In the genomic region with DNA sequence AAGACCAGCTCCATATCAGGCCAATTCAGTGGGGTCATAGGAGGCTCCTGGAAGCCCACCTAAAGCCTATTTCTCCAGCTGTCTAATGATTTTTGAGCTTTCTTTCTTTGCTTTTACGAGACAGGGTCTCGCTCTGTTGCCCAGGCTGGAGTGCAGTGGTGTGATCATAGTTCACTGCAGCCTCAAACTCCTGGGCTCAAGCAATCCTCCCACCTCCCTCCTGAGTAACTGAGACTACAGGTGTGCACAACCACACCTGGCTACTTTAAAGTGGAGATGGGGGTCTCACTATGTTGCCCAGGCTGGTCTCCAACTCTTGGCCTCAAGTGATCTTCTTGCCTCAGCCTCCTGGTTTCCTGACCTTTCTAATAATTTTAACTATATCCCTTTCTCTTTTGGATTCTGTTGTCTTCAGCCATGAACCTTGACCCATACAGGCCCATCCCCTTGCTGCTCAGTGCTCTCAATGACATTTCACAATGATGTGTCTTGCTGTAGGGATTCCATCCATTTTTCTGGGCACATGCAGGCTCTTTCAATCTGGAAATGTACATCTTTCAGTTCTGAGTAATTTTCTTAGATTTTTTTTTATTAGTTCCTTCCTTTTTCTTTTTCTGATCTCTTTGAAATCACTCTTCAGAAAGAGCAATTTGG, we compare ENCODE assay signal across 30 cellular contexts. TPM values are rescaled to one million over a fixed set of nuclear protein-coding genes. Genes with fewer than 3 reads are reported as not detected.
DNase-seq lines count a peak whose midpoint lies in the region; ATAC-seq and TF ChIP-seq lines count a peak whose summit lies in the region.
"Had no signal": no experiment of that assay in that cellular context is flagged by ENCODE, and none has a peak within 500 bp of the region (broad histone marks: within the 10 kb centered on the region; RNA-seq: fewer than 3 reads in every experiment).

No MANE protein-coding gene starts in this region.

- intact Hi-C loops in IMR-90 (cut with micrococcal nuclease) = no loop called here

- no peak overlapping the region for H3K27ac ChIP-seq in IMR-90 (ENCODE audit: insufficient read depth, low read length)
- H3K27ac ChIP-seq: foreskin keratinocyte, RWPE1, SK-N-MC, uterus had no signal

- DNase-seq in AG10803 (ENCODE audit: low read depth) = peak; percentile 77
- DNase-seq in IMR-90 = peak; percentile 50
- peak; percentile 73 for DNase-seq in fibroblast of gingiva (ENCODE audit: low read depth)
- peak; percentile 65 for DNase-seq in mesenteric fat pad (ENCODE audit: low spot score)
- DNase-seq in stimulated activated naive B cell treated with anti-CD40 and anti-IgM and Interleukin-4, amounts not matched to agents 10 μg/mL and 1 μg/mL and 100 μg/mL, for 72 hours = no peak
- no peak for DNase-seq in DMS114 treated with DMSO at 0.1 percent for 48 hours (lab: John Stamatoyannopoulos, UW; ENCODE audit: unreplicated experiment)
- no peak for DNase-seq in globus pallidus (ENCODE audit: low spot score)
- DNase-seq in NCI-H2107 (lab: John Stamatoyannopoulos, UW) = no peak
- DNase-seq: activated CD4-positive, alpha-beta T cell treated with anti-CD3 and anti-CD28 coated beads for 4 hours; activated CD8-positive, alpha-beta memory T cell treated with anti-CD3 and anti-CD28 coated beads for 24 hours; activated effector memory CD4-positive, alpha-beta T cell treated with anti-CD3 and anti-CD28 coated beads, Interleukin-2, amount 50 U/mL, for 16 hours; activated naive CD8-positive, alpha-beta T cell treated with anti-CD3 and anti-CD28 coated beads, Interleukin-2, amount 10 ng/mL, durations not matched to agents 7 days and 5 days; C1 segment of cervical spinal cord; effector CD4-positive, alpha-beta T cell; foreskin keratinocyte; heart right ventricle; left cardiac atrium; mesenchymal stem cell; NCI-H2171; NCI-H510A; stimulated activated CD4-positive, alpha-beta T cell treated with anti-CD3 and anti-CD28 coated beads, Interleukin-4, amount 100 ng/mL, for 4 hours; T-helper 2 cell; uterus had no signal

- no peak overlapping the region for H4K91ac ChIP-seq in IMR-90 (ENCODE audit: insufficient read depth, low read depth, low read length)

- H3K56ac ChIP-seq in IMR-90 (ENCODE audit: extremely low read depth, insufficient read depth, low read length) = no peak overlapping the region

- in situ Hi-C loops in IMR-90 (cut with MboI; ENCODE audit: low sequenced_read_pairs) = loop anchor here (5.0 kb wide), 1 partner anchor 353 kb away; no protein-coding TSS in a partner anchor

- H3K36me3 ChIP-seq in IMR-90 (ENCODE audit: control insufficient read depth, insufficient read depth, low read length) = no peaks in the 10 kb centered on the region
- H3K36me3 ChIP-seq: heart right ventricle, uterus had no signal

- H3K27ac Mint-ChIP-seq in stimulated activated naive B cell treated with anti-CD40 and anti-IgM and Interleukin-4, amounts not matched to agents 10 μg/mL and 1 μg/mL and 100 μg/mL, for 72 hours = no peak overlapping the region
- H3K27ac Mint-ChIP-seq: activated naive CD8-positive, alpha-beta T cell treated with anti-CD3 and anti-CD28 coated beads, Interleukin-2, amount 10 ng/mL, durations not matched to agents 7 days and 5 days; stimulated activated memory B cell treated with anti-CD40 and anti-IgM and Interleukin-4, amounts not matched to agents 10 μg/mL and 1 μg/mL and 100 μg/mL, for 72 hours had no signal

- no peak overlapping the region for H4K5ac ChIP-seq in IMR-90 (ENCODE audit: low read depth, low read length)

- no peaks in the 10 kb centered on the region; the same call in 1 of the 2 replicates for H3K9me3 ChIP-seq in IMR-90 (ENCODE audit: control insufficient read depth, insufficient read depth, low read length)
- H3K9me3 ChIP-seq: A549, uterus had no signal

- H3K4me2 ChIP-seq in IMR-90 (ENCODE audit: low read depth, low read length) = no peak overlapping the region
- H3K4me2 ChIP-seq: A549 had no signal

- ATAC-seq in IMR-90 (ENCODE audit: low read depth) = peak; percentile 81
- no peak for ATAC-seq in stimulated activated naive B cell treated with anti-CD40 and anti-IgM and Interleukin-4, amounts not matched to agents 10 μg/mL and 1 μg/mL and 100 μg/mL, for 72 hours (replicated peaks)
- ATAC-seq: foreskin keratinocyte; heart right ventricle; left cardiac atrium; sciatic nerve; stimulated activated memory B cell treated with anti-CD40 and anti-IgM and Interleukin-4, amounts not matched to agents 10 μg/mL and 1 μg/mL and 100 μg/mL, for 72 hours had no signal

- H3K27me3 Mint-ChIP-seq in stimulated activated naive B cell treated with anti-CD40 and anti-IgM and Interleukin-4, amounts not matched to agents 10 μg/mL and 1 μg/mL and 100 μg/mL, for 72 hours = peaks cover 7 to 21% of the 10 kb centered on the region in 2 donors

- dilution Hi-C loops in IMR-90 (cut with HindIII; ENCODE audit: low sequenced_read_pairs, unreplicated experiment) = no loop called here

- H3K23ac ChIP-seq in IMR-90 (ENCODE audit: low read depth, low read length) = no peak overlapping the region

- no peak for TF ChIP-seq CTCF in AG10803 (conservative IDR thresholded peaks at IDR 0.05; ENCODE audit: low read length)
- no peak for TF ChIP-seq CTCF in IMR-90 (conservative IDR thresholded peaks at IDR 0.05; ENCODE audit: low read depth, low read length)

- no CpG with 5 or more reads among the region's 2 CpGs for WGBS in IMR-90 (ENCODE audit: extremely low coverage in 2 of 2, insufficient read length in 1 of 2), 2 experiments

- POLR2A ChIA-PET in IMR-90 (lab: Charles Lee; ENCODE audit: unreplicated experiment) = no interaction called here

- no peak overlapping the region for H2BK5ac ChIP-seq in IMR-90 (ENCODE audit: low read depth, low read length, poor library complexity, severe bottlenecking)

- H2BK20ac ChIP-seq in IMR-90 (ENCODE audit: low read depth, low read length) = no peak overlapping the region

- no peak overlapping the region for H3K4ac ChIP-seq in IMR-90 (ENCODE audit: low read depth, low read length)

- H3K9me1 ChIP-seq in IMR-90 (ENCODE audit: insufficient read depth, low read length) = no peaks in the 10 kb centered on the region

- CTCF ChIA-PET in IMR-90 (lab: Yijun Ruan, JAX) = interaction anchor here (1.5 kb wide), 1 partner anchor 17 kb away, joined by 5 read pairs; no protein-coding TSS in a partner anchor

- H3K27me3 ChIP-seq in IMR-90 (ENCODE audit: control insufficient read depth, insufficient read depth, low read length) = peaks cover 7% of the 10 kb centered on the region; the same call in 1 of the 2 replicates
- H3K27me3 ChIP-seq: heart right ventricle, uterus had no signal

- H3K36me3 Mint-ChIP-seq in stimulated activated naive B cell treated with anti-CD40 and anti-IgM and Interleukin-4, amounts not matched to agents 10 μg/mL and 1 μg/mL and 100 μg/mL, for 72 hours = no peaks in the 10 kb centered on the region
- H3K36me3 Mint-ChIP-seq: stimulated activated memory B cell treated with anti-CD40 and anti-IgM and Interleukin-4, amounts not matched to agents 10 μg/mL and 1 μg/mL and 100 μg/mL, for 72 hours had no signal

- H2BK15ac ChIP-seq in IMR-90 (ENCODE audit: low read depth, low read length) = no peak overlapping the region

- no peaks in the 10 kb centered on the region for H4K20me1 ChIP-seq in IMR-90 (ENCODE audit: insufficient read depth, low read length)

- H2AK5ac ChIP-seq in IMR-90 (ENCODE audit: low read depth, low read length) = no peak overlapping the region

- H3K9me3 Mint-ChIP-seq in stimulated activated naive B cell treated with anti-CD40 and anti-IgM and Interleukin-4, amounts not matched to agents 10 μg/mL and 1 μg/mL and 100 μg/mL, for 72 hours = peaks cover 0 to 2% of the 10 kb centered on the region in 2 donors

- no TSS peak for BruUV-seq in IMR-90 (replicated peaks; lab: Mats Ljungman, UMichigan)

- no peak overlapping the region for H3K9ac ChIP-seq in IMR-90 (ENCODE audit: low read depth, low read length)

- H2AFZ ChIP-seq in IMR-90 (replicated peaks; ENCODE audit: low read length, poor library complexity) = no peak overlapping the region

- H3K14ac ChIP-seq in IMR-90 (replicated peaks; ENCODE audit: low read depth, low read length) = no peak overlapping the region

- H3K18ac ChIP-seq in IMR-90 (ENCODE audit: low read depth, low read length) = no peak overlapping the region

- H2BK120ac ChIP-seq in IMR-90 (ENCODE audit: low read depth, low read length) = no peak overlapping the region

- H3K4me1 Mint-ChIP-seq in stimulated activated naive B cell treated with anti-CD40 and anti-IgM and Interleukin-4, amounts not matched to agents 10 μg/mL and 1 μg/mL and 100 μg/mL, for 72 hours = peaks cover under 1% of the 10 kb centered on the region in 2 donors

- H3K4me3 Mint-ChIP-seq in stimulated activated naive B cell treated with anti-CD40 and anti-IgM and Interleukin-4, amounts not matched to agents 10 μg/mL and 1 μg/mL and 100 μg/mL, for 72 hours = no peak overlapping the region
- H3K4me3 Mint-ChIP-seq: activated naive CD8-positive, alpha-beta T cell treated with anti-CD3 and anti-CD28 coated beads, Interleukin-2, amount 10 ng/mL, durations not matched to agents 7 days and 5 days; stimulated activated memory B cell treated with anti-CD40 and anti-IgM and Interleukin-4, amounts not matched to agents 10 μg/mL and 1 μg/mL and 100 μg/mL, for 72 hours had no signal

- TF ChIP-seq POLR2A in IMR-90 (IDR thresholded peaks at IDR 0.05; ENCODE audit: low read depth, low read length) = no peak

- H3K4me1 ChIP-seq in IMR-90 (ENCODE audit: control insufficient read depth, insufficient read depth, low read length) = peaks cover 5% of the 10 kb centered on the region
- H3K4me1 ChIP-seq: foreskin keratinocyte, uterus had no signal

- no peak overlapping the region for H4K8ac ChIP-seq in IMR-90 (ENCODE audit: low read depth in 2 of 2, low read length in 2 of 2)

- H3K4me3 ChIP-seq in AG10803 (ENCODE audit: low read length) (no peak overlapping the region), IMR-90 (ENCODE audit: insufficient read depth, low read depth, low read length) (no peak overlapping the region)
- H3K4me3 ChIP-seq: A549, heart right ventricle, SK-N-MC, uterus had no signal

- H3K79me1 ChIP-seq in IMR-90 (ENCODE audit: low read depth in 1 of 2, low read length in 2 of 2) = no peaks in the 10 kb centered on the region

- TF ChIP-seq RAD21 in IMR-90 (IDR thresholded peaks at IDR 0.05; ENCODE audit: low read length) = no peak

- no peak overlapping the region for H2AK9ac ChIP-seq in IMR-90 (replicated peaks; ENCODE audit: low read depth, low read length, poor library complexity)

RNA-seq across cellular contexts. Expression of gene GNLY, which starts 29.7 kb away (rescaled TPM):
- total RNA-seq in IMR-90 (2012; rRNA removed) (not detected in 2 replicates), mesenteric fat pad (3.7 TPM)
- not detected in 2 replicates for polyA plus RNA-seq in IMR-90 (2012; rRNA removed)
- not detected in 2 replicates for polyA plus RNA-seq in IMR-90 (2012; cell fraction: cytosol; rRNA removed)
- 0.13 and 0.24 TPM in 2 replicates for polyA plus RNA-seq in IMR-90 (2012; cell fraction: nucleus; rRNA removed; ENCODE audit: low replicate concordance)
- total RNA-seq: cerebellum, foreskin keratinocyte, temporal lobe had no signal
- polyA plus RNA-seq: A549, foreskin keratinocyte had no signal

RNA-seq across cellular contexts. Expression of gene ATOH8, which starts 30.0 kb away (rescaled TPM):
- total RNA-seq in IMR-90 (2012; rRNA removed) = 7.8 and 7.9 TPM in 2 replicates
- polyA plus RNA-seq in IMR-90 (2012; rRNA removed) = 9.0 and 11.2 TPM in 2 replicates
- polyA plus RNA-seq in IMR-90 (2012; cell fraction: cytosol; rRNA removed) = 6.2 and 7.6 TPM in 2 replicates
- polyA plus RNA-seq in IMR-90 (2012; cell fraction: nucleus; rRNA removed; ENCODE audit: low replicate concordance) = 5.0 and 13.0 TPM in 2 replicates
- total RNA-seq in mesenteric fat pad = 69.4 TPM
- total RNA-seq: activated naive CD8-positive, alpha-beta T cell treated with anti-CD3 and anti-CD28 coated beads, Interleukin-2, amount 10 ng/mL, durations not matched to agents 7 days and 5 days; foreskin keratinocyte had no signal
- polyA plus RNA-seq: foreskin keratinocyte had no signal

RNA-seq across cellular contexts. Expression of gene SFTPB, which starts 55.8 kb away (rescaled TPM):
- total RNA-seq in IMR-90 (2012; rRNA removed) (not detected in 2 replicates), mesenteric fat pad (not detected)
- polyA plus RNA-seq in IMR-90 (2012; rRNA removed) = not detected in 2 replicates
- 0.07 TPM in 1 of 2 replicates, not detected in the other for polyA plus RNA-seq in IMR-90 (2012; cell fraction: cytosol; rRNA removed)
- polyA plus RNA-seq in IMR-90 (2012; cell fraction: nucleus; rRNA removed; ENCODE audit: low replicate concordance) = not detected in 2 replicates
- total RNA-seq: activated naive CD8-positive, alpha-beta T cell treated with anti-CD3 and anti-CD28 coated beads, Interleukin-2, amount 10 ng/mL, durations not matched to agents 7 days and 5 days; foreskin keratinocyte had no signal
- polyA plus RNA-seq: A549, foreskin keratinocyte had no signal

Comparison
In these comparisons a context has a peak if more than half of its experiments do, and no peak if none do; other contexts are left out.
1. DNase-seq: peak in AG10803 (single experiment), IMR-90 (single experiment), fibroblast of gingiva (single experiment) and mesenteric fat pad (single experiment); none in stimulated activated naive B cell treated with anti-CD40 and anti-IgM and Interleukin-4, amounts not matched to agents 10 μg/mL and 1 μg/mL and 100 μg/mL, for 72 hours (single experiment), DMS114 treated with DMSO at 0.1 percent for 48 hours (single experiment), globus pallidus (single experiment) and NCI-H2107 (single experiment).